ENCODE assay signal across 29 cellular contexts in genomic region chr14:20546877-20547276, GRCh38. TPM values are rescaled to one million over a fixed set of nuclear protein-coding genes. Genes with fewer than 3 reads are reported as not detected.
"Had no signal": no experiment of that assay in that cellular context is flagged by ENCODE, and none has a peak within 500 bp of the region (broad histone marks: within the 10 kb centered on the region; RNA-seq: fewer than 3 reads in every experiment).

No MANE protein-coding gene starts in this region.

- H3K27me3 ChIP-seq: cardiac muscle cell, left lung, neural progenitor cell, upper lobe of left lung had no signal

- ATAC-seq: activated CD8-positive, alpha-beta memory T cell treated with anti-CD3 and anti-CD28 coated beads, Interleukin-2, amount 10 ng/mL, durations not matched to agents 7 days and 5 days; activated CD8-positive, alpha-beta T cell treated with anti-CD3 and anti-CD28 coated beads for 36 hours; activated naive CD8-positive, alpha-beta T cell treated with anti-CD3 and anti-CD28 coated beads, Interleukin-2, amount 50 U/mL, for 24 hours; heart right ventricle; left lung had no signal

- H3K4me2 ChIP-seq: neural progenitor cell had no signal

- H3K9ac ChIP-seq: neural progenitor cell had no signal

- H3K27ac Mint-ChIP-seq: activated CD4-positive, alpha-beta T cell treated with anti-CD3 and anti-CD28 coated beads, Interleukin-2, amount 10 ng/mL, durations not matched to agents 7 days and 5 days; activated CD8-positive, alpha-beta memory T cell treated with anti-CD3 and anti-CD28 coated beads, Interleukin-2, amount 10 ng/mL, durations not matched to agents 7 days and 5 days; activated CD8-positive, alpha-beta T cell treated with anti-CD3 and anti-CD28 coated beads for 36 hours; activated naive CD8-positive, alpha-beta T cell treated with anti-CD3 and anti-CD28 coated beads, Interleukin-2, amount 50 U/mL, for 24 hours; neural progenitor cell had no signal

- H3K9me3 ChIP-seq: heart right ventricle, left lung, thoracic aorta, upper lobe of left lung had no signal

- H3K4me1 ChIP-seq: heart right ventricle, left lung, neural progenitor cell, upper lobe of left lung had no signal

- H3K27ac ChIP-seq: cardiac muscle cell, heart right ventricle, left lung, neural progenitor cell, thoracic aorta, upper lobe of left lung had no signal

- H3K9me3 Mint-ChIP-seq: activated CD4-positive, alpha-beta T cell treated with anti-CD3 and anti-CD28 coated beads, Interleukin-2, amount 10 ng/mL, durations not matched to agents 7 days and 5 days; activated CD8-positive, alpha-beta T cell treated with anti-CD3 and anti-CD28 coated beads for 36 hours; activated naive CD8-positive, alpha-beta T cell treated with anti-CD3 and anti-CD28 coated beads, Interleukin-2, amount 50 U/mL, for 24 hours; naive B cell; neural progenitor cell had no signal

- DNase-seq: activated CD4-positive, alpha-beta T cell treated with anti-CD3 and anti-CD28 coated beads, Interleukin-2, amount 10 ng/mL, durations not matched to agents 7 days and 5 days; activated CD8-positive, alpha-beta memory T cell treated with anti-CD3 and anti-CD28 coated beads, Interleukin-2, amount 10 ng/mL, durations not matched to agents 7 days and 5 days; activated CD8-positive, alpha-beta T cell treated with anti-CD3 and anti-CD28 coated beads for 36 hours; activated effector memory CD4-positive, alpha-beta T cell treated with anti-CD3 and anti-CD28 coated beads, Interleukin-2, amount 50 U/mL, for 16 hours; activated naive CD4-positive, alpha-beta T cell treated with anti-CD3 and anti-CD28 coated beads, Interleukin-2, amount 50 U/mL, for 16 hours; activated naive CD8-positive, alpha-beta T cell treated with anti-CD3 and anti-CD28 coated beads, Interleukin-2, amount 50 U/mL, for 24 hours; activated T-cell treated with anti-CD3 and anti-CD28 coated beads for 4 hours; cortex of kidney; foreskin fibroblast; heart right ventricle; kidney; left lung; naive B cell; retina; stimulated activated CD4-positive, alpha-beta T cell treated with anti-CD3 and anti-CD28 coated beads, Interleukin-4, amount 100 ng/mL, for 24 hours; stimulated activated naive CD4-positive, alpha-beta T cell treated with Interleukin-2 at 50 U/mL for 16 hours; upper lobe of left lung had no signal

- H3K4me3 ChIP-seq: cardiac muscle cell, heart right ventricle, left lung, lung, neural progenitor cell, thoracic aorta, upper lobe of left lung had no signal

- H3K4me3 Mint-ChIP-seq: activated CD4-positive, alpha-beta T cell treated with anti-CD3 and anti-CD28 coated beads, Interleukin-2, amount 10 ng/mL, durations not matched to agents 7 days and 5 days; activated CD8-positive, alpha-beta memory T cell treated with anti-CD3 and anti-CD28 coated beads, Interleukin-2, amount 10 ng/mL, durations not matched to agents 7 days and 5 days; activated CD8-positive, alpha-beta T cell treated with anti-CD3 and anti-CD28 coated beads for 36 hours; activated naive CD8-positive, alpha-beta T cell treated with anti-CD3 and anti-CD28 coated beads, Interleukin-2, amount 50 U/mL, for 24 hours; naive B cell; neural progenitor cell had no signal

- H3K4me1 Mint-ChIP-seq: activated CD4-positive, alpha-beta T cell treated with anti-CD3 and anti-CD28 coated beads, Interleukin-2, amount 10 ng/mL, durations not matched to agents 7 days and 5 days; activated CD8-positive, alpha-beta memory T cell treated with anti-CD3 and anti-CD28 coated beads, Interleukin-2, amount 10 ng/mL, durations not matched to agents 7 days and 5 days; activated naive CD8-positive, alpha-beta T cell treated with anti-CD3 and anti-CD28 coated beads, Interleukin-2, amount 50 U/mL, for 24 hours; naive B cell; neural progenitor cell had no signal

- H3K36me3 Mint-ChIP-seq: activated CD8-positive, alpha-beta memory T cell treated with anti-CD3 and anti-CD28 coated beads, Interleukin-2, amount 10 ng/mL, durations not matched to agents 7 days and 5 days; naive B cell; neural progenitor cell had no signal

- H3K36me3 ChIP-seq: cardiac muscle cell, heart right ventricle, left lung, neural progenitor cell, thoracic aorta, upper lobe of left lung had no signal

- H2AFZ ChIP-seq: neural progenitor cell had no signal

RNA-seq across cellular contexts. Expression of gene RNASE9, which starts 14.0 kb away (rescaled TPM):
- total RNA-seq: activated CD4-positive, alpha-beta T cell treated with anti-CD3 and anti-CD28 coated beads, Interleukin-2, amount 10 ng/mL, durations not matched to agents 7 days and 5 days; activated CD8-positive, alpha-beta memory T cell treated with anti-CD3 and anti-CD28 coated beads, Interleukin-2, amount 10 ng/mL, durations not matched to agents 7 days and 5 days; activated CD8-positive, alpha-beta T cell treated with anti-CD3 and anti-CD28 coated beads for 36 hours; cardiac muscle cell; cerebellum; epithelial cell of proximal tubule; fibroblast of lung; heart right ventricle; kidney; left lung; lung; mesenteric fat pad; mucosa of gallbladder; omental fat pad; posterior vena cava; T-helper 2 cell treated with Interferon-gamma antibody and Interleukin-4, amounts not matched to agents 100 ng/mL and 5 ng/mL, for 36 hours; thoracic aorta; upper lobe of left lung had no signal
- polyA plus RNA-seq: cardiac muscle cell, fibroblast of lung, heart right ventricle, lung had no signal

RNA-seq across cellular contexts. Expression of gene RNASE11, which starts 40.9 kb away (rescaled TPM):
- total RNA-seq: activated CD4-positive, alpha-beta T cell treated with anti-CD3 and anti-CD28 coated beads, Interleukin-2, amount 10 ng/mL, durations not matched to agents 7 days and 5 days; activated CD8-positive, alpha-beta memory T cell treated with anti-CD3 and anti-CD28 coated beads, Interleukin-2, amount 10 ng/mL, durations not matched to agents 7 days and 5 days; activated CD8-positive, alpha-beta T cell treated with anti-CD3 and anti-CD28 coated beads for 36 hours; cardiac muscle cell; cerebellum; epithelial cell of proximal tubule; fibroblast of lung; heart right ventricle; kidney; left lung; lung; mesenteric fat pad; mucosa of gallbladder; omental fat pad; posterior vena cava; T-helper 2 cell treated with Interferon-gamma antibody and Interleukin-4, amounts not matched to agents 100 ng/mL and 5 ng/mL, for 36 hours; thoracic aorta; upper lobe of left lung had no signal
- polyA plus RNA-seq: cardiac muscle cell, fibroblast of lung, heart right ventricle, lung had no signal

RNA-seq across cellular contexts. Expression of gene RNASE10, which starts 41.5 kb away (rescaled TPM):
- total RNA-seq: cardiac muscle cell, cerebellum, epithelial cell of proximal tubule, fibroblast of lung, mesenteric fat pad, omental fat pad, thoracic aorta had no signal
- polyA plus RNA-seq: fibroblast of lung had no signal

RNA-seq across cellular contexts. Expression of gene RNASE12, which starts 44.3 kb away (rescaled TPM):
- total RNA-seq: activated CD4-positive, alpha-beta T cell treated with anti-CD3 and anti-CD28 coated beads, Interleukin-2, amount 10 ng/mL, durations not matched to agents 7 days and 5 days; activated CD8-positive, alpha-beta memory T cell treated with anti-CD3 and anti-CD28 coated beads, Interleukin-2, amount 10 ng/mL, durations not matched to agents 7 days and 5 days; activated CD8-positive, alpha-beta T cell treated with anti-CD3 and anti-CD28 coated beads for 36 hours; cardiac muscle cell; cerebellum; epithelial cell of proximal tubule; fibroblast of lung; heart right ventricle; kidney; left lung; lung; mesenteric fat pad; mucosa of gallbladder; omental fat pad; posterior vena cava; T-helper 2 cell treated with Interferon-gamma antibody and Interleukin-4, amounts not matched to agents 100 ng/mL and 5 ng/mL, for 36 hours; thoracic aorta; upper lobe of left lung had no signal
- polyA plus RNA-seq: cardiac muscle cell, fibroblast of lung, heart right ventricle, lung had no signal
